Comparison of ENCODE assay signal across 20 cellular contexts in genomic region chr2:159553727-159554126, GRCh38.
"Had no signal": no experiment of that assay in that cellular context is flagged by ENCODE, and none has a peak within 500 bp of the region (broad histone marks: within the 10 kb centered on the region; RNA-seq: fewer than 3 reads in every experiment).

No MANE protein-coding gene starts in this region.

- H3K27me3 ChIP-seq: ascending aorta, esophagus muscularis mucosa, gastroesophageal sphincter, heart right ventricle, upper lobe of right lung had no signal

- H3K4me3 ChIP-seq: ascending aorta, esophagus muscularis mucosa, gastroesophageal sphincter, heart right ventricle, upper lobe of right lung had no signal

- DNase-seq: activated CD4-positive, alpha-beta T cell treated with anti-CD3 and anti-CD28 coated beads, Interleukin-2, amount 10 ng/mL, durations not matched to agents 7 days and 5 days; activated CD8-positive, alpha-beta memory T cell treated with anti-CD3 and anti-CD28 coated beads, Interleukin-2, amount 50 U/mL, for 4 hours; activated effector memory CD4-positive, alpha-beta T cell treated with Interleukin-2 at 50 U/mL for 16 hours; activated naive CD4-positive, alpha-beta T cell treated with anti-CD3 and anti-CD28 coated beads, Interleukin-2, amount 10 ng/mL, durations not matched to agents 7 days and 5 days; activated T-cell treated with anti-CD3 and anti-CD28 coated beads, Interleukin-2, amount 50 U/mL, for 4 hours; cortex of kidney; effector CD8-positive, alpha-beta T cell; heart right ventricle; kidney glomerular epithelial cell; mesendoderm; natural killer cell; occipital lobe; posterior cingulate gyrus; retina; stimulated activated naive CD4-positive, alpha-beta T cell; upper lobe of right lung had no signal

- H3K27ac ChIP-seq: ascending aorta, esophagus muscularis mucosa, gastroesophageal sphincter, heart right ventricle, upper lobe of right lung had no signal

- H3K27me3 Mint-ChIP-seq: activated CD4-positive, alpha-beta T cell treated with anti-CD3 and anti-CD28 coated beads, Interleukin-2, amount 10 ng/mL, durations not matched to agents 7 days and 5 days; activated naive CD4-positive, alpha-beta T cell treated with anti-CD3 and anti-CD28 coated beads, Interleukin-2, amount 10 ng/mL, durations not matched to agents 7 days and 5 days had no signal

- H3K4me1 Mint-ChIP-seq: natural killer cell had no signal

- H3K9me3 Mint-ChIP-seq: activated CD4-positive, alpha-beta T cell treated with anti-CD3 and anti-CD28 coated beads, Interleukin-2, amount 10 ng/mL, durations not matched to agents 7 days and 5 days; activated naive CD4-positive, alpha-beta T cell treated with anti-CD3 and anti-CD28 coated beads, Interleukin-2, amount 10 ng/mL, durations not matched to agents 7 days and 5 days; activated T-cell treated with anti-CD3 and anti-CD28 coated beads, Interleukin-2, amount 50 U/mL, for 4 hours; natural killer cell; T-helper 2 cell treated with Interferon-gamma antibody and Interleukin-4, amounts not matched to agents 5 μg/mL and 100 μg/mL, for 36 hours had no signal

- ATAC-seq: activated T-cell treated with anti-CD3 and anti-CD28 coated beads, Interleukin-2, amount 50 U/mL, for 4 hours; gastroesophageal sphincter; heart right ventricle; natural killer cell; upper lobe of right lung had no signal

- H3K36me3 Mint-ChIP-seq: activated naive CD4-positive, alpha-beta T cell treated with anti-CD3 and anti-CD28 coated beads, Interleukin-2, amount 10 ng/mL, durations not matched to agents 7 days and 5 days; natural killer cell had no signal

- H3K4me1 ChIP-seq: ascending aorta, gastroesophageal sphincter, upper lobe of right lung had no signal

- H3K27ac Mint-ChIP-seq: activated CD4-positive, alpha-beta T cell treated with anti-CD3 and anti-CD28 coated beads, Interleukin-2, amount 10 ng/mL, durations not matched to agents 7 days and 5 days; activated naive CD4-positive, alpha-beta T cell treated with anti-CD3 and anti-CD28 coated beads, Interleukin-2, amount 10 ng/mL, durations not matched to agents 7 days and 5 days; natural killer cell; T-helper 2 cell treated with Interferon-gamma antibody and Interleukin-4, amounts not matched to agents 5 μg/mL and 100 μg/mL, for 36 hours had no signal

- H3K4me3 Mint-ChIP-seq: activated CD4-positive, alpha-beta T cell treated with anti-CD3 and anti-CD28 coated beads, Interleukin-2, amount 10 ng/mL, durations not matched to agents 7 days and 5 days; activated naive CD4-positive, alpha-beta T cell treated with anti-CD3 and anti-CD28 coated beads, Interleukin-2, amount 10 ng/mL, durations not matched to agents 7 days and 5 days; activated T-cell treated with anti-CD3 and anti-CD28 coated beads, Interleukin-2, amount 50 U/mL, for 4 hours; natural killer cell; T-helper 2 cell treated with Interferon-gamma antibody and Interleukin-4, amounts not matched to agents 5 μg/mL and 100 μg/mL, for 36 hours had no signal

- H3K9me3 ChIP-seq: ascending aorta, esophagus muscularis mucosa, gastroesophageal sphincter, heart right ventricle, upper lobe of right lung had no signal

- H3K36me3 ChIP-seq: ascending aorta, esophagus muscularis mucosa, upper lobe of right lung had no signal
